Comparison of ENCODE assay signal across 10 cellular contexts in genomic region chr12:3315201-3315661, GRCh38.
A peak's percentile ranks its signal among the peaks of the same experiment; 100 is the strongest.
DNase-seq lines count a peak whose midpoint lies in the region; ATAC-seq and TF ChIP-seq lines count a peak whose summit lies in the region.
"Had no signal": no experiment of that assay in that cellular context is flagged by ENCODE, and none has a peak within 500 bp of the region (broad histone marks: within the 10 kb centered on the region; RNA-seq: fewer than 3 reads in every experiment).

No MANE protein-coding gene starts in this region.

- CTCF ChIA-PET in mammary epithelial cell (lab: Charles Lee; ENCODE audit: low non-redundant PET) (interaction anchor here (0.5 kb wide), 1 partner anchor 500 kb away, joined by 5 read pairs; no protein-coding TSS in a partner anchor), A673 (lab: Charles Lee) (interaction anchor here (0.7 to 2.3 kb wide), 2 partner anchors 15 to 533 kb away, joined by 4 to 10 read pairs; no protein-coding TSS in a partner anchor)
- CTCF ChIA-PET in activated CD8-positive, alpha-beta T cell treated with anti-CD3 and anti-CD28 coated beads, Interleukin-2, amount 10 ng/mL, durations not matched to agents 7 days and 5 days (lab: Charles Lee) = interaction anchor here (1.3 to 5.2 kb wide), 6 partner anchors 15 to 489 kb away, joined by 3 to 59 read pairs (median 4); no protein-coding TSS in a partner anchor

- POLR2A ChIA-PET in A673 (lab: Charles Lee; ENCODE audit: low non-redundant PET) = no interaction called here
- POLR2A ChIA-PET in activated CD8-positive, alpha-beta T cell treated with anti-CD3 and anti-CD28 coated beads, Interleukin-2, amount 10 ng/mL, durations not matched to agents 7 days and 5 days (lab: Charles Lee) = no interaction called here

- WGBS in mammary epithelial cell (ENCODE audit: low coverage, missing lambda C conversion rate) = 7% methylated on average over 9 of the region's 11 CpGs

- H3K4me3 ChIP-seq in mammary epithelial cell (replicated peaks in 1 of 3; ENCODE audit: insufficient read depth in 1 of 3, low read depth in 2 of 3, low read length in 3 of 3) (no peak overlapping the region), A673 (ENCODE audit: low read depth, low read length, poor library complexity, severe bottlenecking) (no peak overlapping the region)

- peak overlapping the region; percentile 52 for H3K27ac ChIP-seq in C4-2B
- no peak overlapping the region for H3K27ac ChIP-seq in mammary epithelial cell (ENCODE audit: insufficient read depth, low read depth, low read length)
- H3K27ac ChIP-seq in A673 (ENCODE audit: low read depth, low read length, poor library complexity, severe bottlenecking) = no peak overlapping the region

- H3K36me3 Mint-ChIP-seq in activated CD8-positive, alpha-beta T cell treated with anti-CD3 and anti-CD28 coated beads, Interleukin-2, amount 10 ng/mL, durations not matched to agents 7 days and 5 days (ENCODE audit: low read depth) = no peaks in the 10 kb centered on the region
- H3K36me3 Mint-ChIP-seq: CD4-positive, alpha-beta memory T cell had no signal

- H3K4me2 ChIP-seq in mammary epithelial cell (ENCODE audit: insufficient read depth, low read depth, low read length) = peak overlapping the region; percentile 1

- H3K9me3 Mint-ChIP-seq in activated CD8-positive, alpha-beta T cell treated with anti-CD3 and anti-CD28 coated beads, Interleukin-2, amount 10 ng/mL, durations not matched to agents 7 days and 5 days (ENCODE audit: insufficient read depth) = no peaks in the 10 kb centered on the region

- no peak overlapping the region for H3K9ac ChIP-seq in mammary epithelial cell (ENCODE audit: insufficient read depth, low read length)

- no peaks in the 10 kb centered on the region for H3K27me3 ChIP-seq in mammary epithelial cell (ENCODE audit: insufficient read depth, low read length)
- no peaks in the 10 kb centered on the region for H3K27me3 ChIP-seq in A673 (replicated peaks; ENCODE audit: insufficient read depth, low read depth, low read length, poor library complexity)

- no peaks in the 10 kb centered on the region for H3K4me1 Mint-ChIP-seq in activated CD8-positive, alpha-beta T cell treated with anti-CD3 and anti-CD28 coated beads, Interleukin-2, amount 10 ng/mL, durations not matched to agents 7 days and 5 days (ENCODE audit: low read depth)
- H3K4me1 Mint-ChIP-seq: CD4-positive, alpha-beta memory T cell had no signal

- TF ChIP-seq CTCF in C4-2B (conservative IDR thresholded peaks at IDR 0.05) (no peak), mammary epithelial cell (conservative IDR thresholded peaks at IDR 0.05 in 1 of 2, IDR thresholded peaks at IDR 0.05 in 1 of 2; ENCODE audit: extremely low read depth in 1 of 2, insufficient read depth in 1 of 2, low read depth in 1 of 2, low read length in 2 of 2) (no peak), A673 (conservative IDR thresholded peaks at IDR 0.05; ENCODE audit: low read depth, low read length) (no peak)

- no peaks in the 10 kb centered on the region for H3K36me3 ChIP-seq in mammary epithelial cell (ENCODE audit: insufficient read depth, low read length)
- no peaks in the 10 kb centered on the region for H3K36me3 ChIP-seq in A673 (ENCODE audit: insufficient read depth, low read length, poor library complexity, severe bottlenecking)

- H3K79me2 ChIP-seq in mammary epithelial cell (ENCODE audit: insufficient read depth, low read length) = no peaks in the 10 kb centered on the region

- H3K4me3 Mint-ChIP-seq in activated CD8-positive, alpha-beta T cell treated with anti-CD3 and anti-CD28 coated beads, Interleukin-2, amount 10 ng/mL, durations not matched to agents 7 days and 5 days = no peak overlapping the region
- H3K4me3 Mint-ChIP-seq: CD4-positive, alpha-beta memory T cell had no signal

- H2AFZ ChIP-seq in mammary epithelial cell (ENCODE audit: low read depth, low read length) = no peak overlapping the region

- intact Hi-C loops in mammary epithelial cell (cut with micrococcal nuclease) = loop anchor here (2.0 kb wide), 1 partner anchor 52 kb away; no protein-coding TSS in a partner anchor
- intact Hi-C loops in A673 (cut with micrococcal nuclease; ENCODE audit: unreplicated experiment) = no loop called here

- peak; percentile 91 for DNase-seq in NCI-H2029 treated with DMSO at 0.1 percent for 48 hours (lab: John Stamatoyannopoulos, UW)
- DNase-seq in mammary epithelial cell = peak; percentile 71
- peak; percentile 49 for DNase-seq in mucosa of gallbladder (ENCODE audit: low spot score)
- DNase-seq in SKM-1 (lab: John Stamatoyannopoulos, UW; ENCODE audit: unreplicated experiment) = no peak
- no peak for DNase-seq in A673 (ENCODE audit: low spot score)
- DNase-seq in activated CD8-positive, alpha-beta T cell treated with anti-CD3 and anti-CD28 coated beads, Interleukin-2, amount 10 ng/mL, durations not matched to agents 7 days and 5 days = no peak
- DNase-seq: amygdala; CD4-positive, alpha-beta memory T cell had no signal

- H4K20me1 ChIP-seq in mammary epithelial cell (ENCODE audit: insufficient read depth, low read length) = no peaks in the 10 kb centered on the region

- H3K9me3 ChIP-seq in mammary epithelial cell (replicated peaks; ENCODE audit: insufficient read depth, low read length) (no peaks in the 10 kb centered on the region), A673 (ENCODE audit: low read depth, low read length, poor library complexity, severe bottlenecking) (no peaks in the 10 kb centered on the region)

- no peak overlapping the region for H3K27ac Mint-ChIP-seq in activated CD8-positive, alpha-beta T cell treated with anti-CD3 and anti-CD28 coated beads, Interleukin-2, amount 10 ng/mL, durations not matched to agents 7 days and 5 days
- H3K27ac Mint-ChIP-seq: CD4-positive, alpha-beta memory T cell had no signal

- ATAC-seq in activated CD8-positive, alpha-beta T cell treated with anti-CD3 and anti-CD28 coated beads, Interleukin-2, amount 10 ng/mL, durations not matched to agents 7 days and 5 days = no peak
- no peak for ATAC-seq in GM19328 (IDR thresholded peaks at IDR 0.05; ENCODE audit: unreplicated experiment)

- H3K27me3 Mint-ChIP-seq in activated CD8-positive, alpha-beta T cell treated with anti-CD3 and anti-CD28 coated beads, Interleukin-2, amount 10 ng/mL, durations not matched to agents 7 days and 5 days (ENCODE audit: low read depth) = peaks cover 2% of the 10 kb centered on the region

- no TSS peak for BruUV-seq in mammary epithelial cell (replicated peaks; lab: Mats Ljungman, UMichigan)
- BruUV-seq in A673 (replicated peaks; lab: Mats Ljungman, UMichigan) = no TSS peak

- in situ Hi-C loops in mammary epithelial cell (cut with MboI; ENCODE audit: low sequenced_read_pairs in 2 of 2) = loop anchor here (10.0 to 25.0 kb wide), 2 partner anchors 180 to 222 kb away; partner anchors contain the start of gene PRMT8 (in 1 of the 2)

- dilution Hi-C loops in mammary epithelial cell (cut with HindIII; ENCODE audit: low sequenced_read_pairs) = loop anchor here (25.0 kb wide), 1 partner anchor 497 kb away; no protein-coding TSS in a partner anchor

- peaks cover 57% of the 10 kb centered on the region for H3K4me1 ChIP-seq in mammary epithelial cell (ENCODE audit: insufficient read depth, low read length)
- H3K4me1 ChIP-seq in A673 (ENCODE audit: insufficient read depth, low read length, poor library complexity, severe bottlenecking) = no peaks in the 10 kb centered on the region

Comparison
In these comparisons a context has a peak if more than half of its experiments do, and no peak if none do; other contexts are left out.
1. DNase-seq: peak in NCI-H2029 treated with DMSO at 0.1 percent for 48 hours (single experiment), mammary epithelial cell (single experiment) and mucosa of gallbladder (single experiment); none in SKM-1 (single experiment), A673 (single experiment) and activated CD8-positive, alpha-beta T cell treated with anti-CD3 and anti-CD28 coated beads, Interleukin-2, amount 10 ng/mL, durations not matched to agents 7 days and 5 days (single experiment).